In the genomic region with DNA sequence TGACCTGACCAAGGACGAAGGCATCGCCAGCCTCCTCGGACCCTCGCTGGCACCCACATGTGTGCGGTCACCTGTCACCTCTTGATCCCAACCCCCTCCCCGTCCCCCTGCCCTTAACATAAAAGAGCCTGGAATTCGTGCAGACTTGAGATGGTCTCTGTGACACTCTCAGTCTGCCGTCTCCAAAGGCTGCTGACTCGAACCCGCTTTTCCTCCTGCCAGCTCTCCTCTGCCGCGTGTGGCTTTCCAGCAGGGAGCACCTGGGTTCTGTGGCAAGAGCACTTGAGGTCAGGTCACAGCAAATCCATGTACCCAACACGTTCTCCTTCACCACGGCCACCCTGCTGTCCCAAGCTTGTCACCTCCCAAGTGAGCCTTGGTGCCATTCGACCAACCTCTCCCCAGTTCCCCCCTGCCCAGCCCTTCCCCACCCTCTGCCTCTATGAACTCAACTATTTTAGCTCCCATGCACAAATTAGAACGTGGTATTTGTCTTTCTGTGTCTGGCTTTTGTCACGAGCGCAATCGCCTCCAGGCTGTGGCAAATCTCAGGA, we compare ENCODE assay signal across 26 cellular contexts.
"Had no signal": no experiment of that assay in that cellular context is flagged by ENCODE, and none has a peak within 500 bp of the region (broad histone marks: within the 10 kb centered on the region; RNA-seq: fewer than 3 reads in every experiment).

No MANE protein-coding gene starts in this region.

- H3K4me1 ChIP-seq: colonic mucosa, gastrocnemius medialis, heart left ventricle, left lung, parathyroid adenoma, prostate gland, sigmoid colon, testis, tibial artery had no signal

- ATAC-seq: esophagus mucosa; gastrocnemius medialis; heart left ventricle; left cardiac atrium; left lung; natural killer cell; right cardiac atrium; stimulated activated memory B cell treated with anti-CD40 and anti-IgM and Interleukin-4, amounts not matched to agents 10 μg/mL and 1 μg/mL and 100 μg/mL, for 72 hours; stimulated activated naive CD8-positive, alpha-beta T cell treated with anti-CD3 and anti-CD28 coated beads, Interleukin-15, Interleukin-2, amounts not matched to agents 100 U/mL and 50 U/mL, for 24 hours had no signal

- H3K9me3 Mint-ChIP-seq: endodermal cell; memory B cell; natural killer cell; stimulated activated memory B cell treated with anti-CD40 and anti-IgM and Interleukin-4, amounts not matched to agents 10 μg/mL and 1 μg/mL and 100 μg/mL, for 72 hours; type B pancreatic cell had no signal

- H3K27me3 ChIP-seq: colonic mucosa, testis had no signal

- H3K4me3 Mint-ChIP-seq: dendritic cell treated with granulocyte-macrophage colony-stimulating factor and Interleukin-4, amounts not matched to agents 40 ng/mL and 50 ng/mL, for 4 days; endodermal cell; memory B cell; natural killer cell; stimulated activated memory B cell treated with anti-CD40 and anti-IgM and Interleukin-4, amounts not matched to agents 10 μg/mL and 1 μg/mL and 100 μg/mL, for 72 hours; type B pancreatic cell had no signal

- H3K36me3 ChIP-seq: colonic mucosa, gastrocnemius medialis, heart left ventricle, prostate gland, sigmoid colon, tibial artery had no signal

- H3K27me3 Mint-ChIP-seq: dendritic cell treated with granulocyte-macrophage colony-stimulating factor and Interleukin-4, amounts not matched to agents 40 ng/mL and 50 ng/mL, for 4 days; memory B cell; stimulated activated memory B cell treated with anti-CD40 and anti-IgM and Interleukin-4, amounts not matched to agents 10 μg/mL and 1 μg/mL and 100 μg/mL, for 72 hours had no signal

- H3K4me1 Mint-ChIP-seq: endodermal cell had no signal

- H3K36me3 Mint-ChIP-seq: natural killer cell, type B pancreatic cell had no signal

- DNase-seq: colonic mucosa; effector CD8-positive, alpha-beta T cell; endodermal cell; foreskin fibroblast; gastrocnemius medialis; hippocampal formation; left cardiac atrium; natural killer cell; stimulated activated CD4-positive, alpha-beta T cell treated with anti-CD3 and anti-CD28 coated beads, Interleukin-4, amount 100 ng/mL, for 4 hours; stimulated activated naive CD8-positive, alpha-beta T cell treated with anti-CD3 and anti-CD28 coated beads, Interleukin-15, Interleukin-2, amounts not matched to agents 100 U/mL and 50 U/mL, for 24 hours; substantia nigra; testis had no signal

- H3K27ac Mint-ChIP-seq: dendritic cell treated with granulocyte-macrophage colony-stimulating factor and Interleukin-4, amounts not matched to agents 40 ng/mL and 50 ng/mL, for 4 days; endodermal cell; memory B cell; natural killer cell; stimulated activated memory B cell treated with anti-CD40 and anti-IgM and Interleukin-4, amounts not matched to agents 10 μg/mL and 1 μg/mL and 100 μg/mL, for 72 hours; type B pancreatic cell had no signal

- H3K27ac ChIP-seq: colonic mucosa, epithelial cell of prostate, gastrocnemius medialis, heart left ventricle, left lung, parathyroid adenoma, prostate gland, sigmoid colon, testis, tibial artery had no signal

- H3K9me3 ChIP-seq: colonic mucosa, gastrocnemius medialis, prostate gland, sigmoid colon, testis, tibial artery had no signal

- H3K4me3 ChIP-seq: colonic mucosa, gastrocnemius medialis, heart left ventricle, left lung, lung, prostate gland, sigmoid colon, testis, tibial artery had no signal
